In genomic region chr9:7130421-7130820, GRCh38 we compare ENCODE assay signal across 29 cellular contexts.
"Had no signal": no experiment of that assay in that cellular context is flagged by ENCODE, and none has a peak within 500 bp of the region (broad histone marks: within the 10 kb centered on the region; RNA-seq: fewer than 3 reads in every experiment).

No MANE protein-coding gene starts in this region.

- H3K9me3 ChIP-seq: Peyer's patch, SJCRH30 had no signal

- H3K4me3 ChIP-seq: K562, Peyer's patch, SJCRH30 had no signal

- FAIRE-seq: astrocyte, K562 had no signal

- H3K27ac ChIP-seq: Peyer's patch, RWPE1, SJCRH30 had no signal

- H3K4me3 Mint-ChIP-seq: activated CD8-positive, alpha-beta T cell treated with anti-CD3 and anti-CD28 coated beads, Interleukin-2, amount 10 ng/mL, durations not matched to agents 7 days and 5 days; activated naive CD4-positive, alpha-beta T cell treated with anti-CD3 and anti-CD28 coated beads for 36 hours; activated naive CD8-positive, alpha-beta T cell; activated T-helper 17 cell treated with anti-CD3 and anti-CD28 coated beads, Interleukin-2, amount 50 U/mL, for 72 hours; brain; T-helper 17 cell; WTC11 had no signal

- H3K27me3 Mint-ChIP-seq: activated naive CD8-positive, alpha-beta T cell; activated T-helper 17 cell treated with anti-CD3 and anti-CD28 coated beads, Interleukin-2, amount 50 U/mL, for 72 hours; brain; T-helper 17 cell had no signal

- H3K9me3 Mint-ChIP-seq: activated naive CD4-positive, alpha-beta T cell treated with anti-CD3 and anti-CD28 coated beads for 36 hours; activated T-helper 17 cell treated with anti-CD3 and anti-CD28 coated beads, Interleukin-2, amount 50 U/mL, for 72 hours; brain; WTC11 had no signal

- H3K4me1 ChIP-seq: Peyer's patch, SJCRH30 had no signal

- ATAC-seq: activated CD8-positive, alpha-beta T cell treated with anti-CD3 and anti-CD28 coated beads, Interleukin-2, amount 10 ng/mL, durations not matched to agents 7 days and 5 days; activated T-helper 17 cell treated with anti-CD3 and anti-CD28 coated beads, Interleukin-2, amount 50 U/mL, for 72 hours; K562; T-helper 17 cell; WTC11 had no signal

- DNase-seq: activated CD4-positive, alpha-beta T cell treated with anti-CD3 and anti-CD28 coated beads for 48 hours; activated CD4-positive, alpha-beta T cell treated with anti-CD3 and anti-CD28 coated beads, Interleukin-2, amount 50 U/mL, for 4 hours; activated CD4-positive, CD25-positive, alpha-beta regulatory T cell treated with anti-CD3 and anti-CD28 coated beads, Interleukin-2, amount 50 U/mL, for 72 hours; activated CD8-positive, alpha-beta T cell treated with anti-CD3 and anti-CD28 coated beads, Interleukin-2, amount 10 ng/mL, durations not matched to agents 7 days and 5 days; activated gamma-delta T cell; activated naive CD4-positive, alpha-beta T cell treated with anti-CD3 and anti-CD28 coated beads for 36 hours; activated T-cell treated with anti-CD3 and anti-CD28 coated beads, Interleukin-2, amount 50 U/mL, for 48 hours; amygdala; Karpas-422; MM.1S; NCI-H1105; NCI-H1436; NCI-H1694 treated with DMSO at 0.1 percent for 48 hours; NCI-H2029 treated with DMSO at 0.1 percent for 48 hours; NCI-H510A treated with DMSO at 0.1 percent for 48 hours; NCI-H69; NK-92 treated with Interleukin-12 subunit alpha and Interleukin-12 subunit beta, amount 100 ng/mL, for 24 hours; Peyer's patch; Right ventricle myocardium superior; SJCRH30; T-helper 17 cell; T-helper 9 cell had no signal

- H3K27me3 ChIP-seq: Peyer's patch, SJCRH30 had no signal

- H3K27ac Mint-ChIP-seq: activated CD8-positive, alpha-beta T cell treated with anti-CD3 and anti-CD28 coated beads, Interleukin-2, amount 10 ng/mL, durations not matched to agents 7 days and 5 days; activated naive CD4-positive, alpha-beta T cell treated with anti-CD3 and anti-CD28 coated beads for 36 hours; activated naive CD8-positive, alpha-beta T cell; activated T-helper 17 cell treated with anti-CD3 and anti-CD28 coated beads, Interleukin-2, amount 50 U/mL, for 72 hours; brain; WTC11 had no signal

- H3K36me3 ChIP-seq: SJCRH30 had no signal
